13 cellular contexts compared by ENCODE assay signal in genomic region chr13:69683921-69684663, GRCh38.
DNase-seq lines count a peak whose midpoint lies in the region; ATAC-seq and TF ChIP-seq lines count a peak whose summit lies in the region.
"Had no signal": no experiment of that assay in that cellular context is flagged by ENCODE, and none has a peak within 500 bp of the region (broad histone marks: within the 10 kb centered on the region; RNA-seq: fewer than 3 reads in every experiment).

No MANE protein-coding gene starts in this region.

- H3K27me3 ChIP-seq in H9 (ENCODE audit: insufficient read depth, low read length), result no peaks in the 10 kb centered on the region

- no peak overlapping the region for H4K91ac ChIP-seq in H9 (ENCODE audit: insufficient read length, low read depth, low read length)

- no peak overlapping the region for H3K9ac ChIP-seq in H9 (ENCODE audit: extremely low read depth, insufficient read length, low read length)

- no peak overlapping the region for H3K4me2 ChIP-seq in H9 (ENCODE audit: insufficient read depth, insufficient read length, low read length)

- H3K4me3 Mint-ChIP-seq in H9 (no peak overlapping the region), natural killer cell (no peak overlapping the region)
- H3K4me3 Mint-ChIP-seq: activated naive CD8-positive, alpha-beta T cell; dendritic cell treated with granulocyte-macrophage colony-stimulating factor and Interleukin-4, amounts not matched to agents 40 ng/mL and 50 ng/mL, for 4 days had no signal

- no peak overlapping the region for H3K14ac ChIP-seq in H9 (ENCODE audit: insufficient read depth, low read length)

- H4K8ac ChIP-seq in H9 (replicated peaks; ENCODE audit: insufficient read length, low read depth, low read length), result no peak overlapping the region

- H3K27ac Mint-ChIP-seq in H9, result peak overlapping the region in 2 of 3 experiments; percentile 28 to 35; a peak in 2 of 7 replicates
- no peak overlapping the region for H3K27ac Mint-ChIP-seq in natural killer cell
- H3K27ac Mint-ChIP-seq: activated naive CD8-positive, alpha-beta T cell; dendritic cell treated with granulocyte-macrophage colony-stimulating factor and Interleukin-4, amounts not matched to agents 40 ng/mL and 50 ng/mL, for 4 days had no signal

- H2AK5ac ChIP-seq in H9 (ENCODE audit: insufficient read length, low read length), result no peak overlapping the region

- no peak overlapping the region for H2BK12ac ChIP-seq in H9 (ENCODE audit: insufficient read length, low read depth, low read length)

- H2BK120ac ChIP-seq in H9 (ENCODE audit: low read depth, low read length, poor library complexity, severe bottlenecking), result no peak overlapping the region

- H3K18ac ChIP-seq in H9 (ENCODE audit: insufficient read length, low read depth, low read length), result no peak overlapping the region

- no peaks in the 10 kb centered on the region for H3K23me2 ChIP-seq in H9 (ENCODE audit: insufficient read length, low read depth, low read length, poor library complexity, severe bottlenecking)

- H2BK15ac ChIP-seq in H9 (ENCODE audit: low read depth, low read length), result no peak overlapping the region

- DNase-seq in H9 (no peak), NCI-H146 (lab: John Stamatoyannopoulos, UW) (peak; percentile 75), islet precursor cell (peak; percentile 37), natural killer cell (no peak), AG08395 (ENCODE audit: low spot score) (no peak)
- DNase-seq: NCI-H82; stimulated activated CD4-positive, alpha-beta T cell treated with anti-CD3 and anti-CD28 coated beads, Interleukin-4, amount 100 ng/mL, for 4 hours had no signal

- H3K79me1 ChIP-seq in H9 (ENCODE audit: insufficient read depth, low read depth, low read length, poor library complexity, severe bottlenecking), result no peaks in the 10 kb centered on the region

- peaks cover 0 to 3% of the 10 kb centered on the region in 2 experiments; a peak in 1 of 5 replicates for H3K9me3 Mint-ChIP-seq in H9
- peaks cover 7 to 10% of the 10 kb centered on the region in 2 donors for H3K9me3 Mint-ChIP-seq in natural killer cell

- H4K20me1 ChIP-seq in H9 (ENCODE audit: control insufficient read depth, insufficient read depth, insufficient read length), result no peaks in the 10 kb centered on the region

- H3K4me1 Mint-ChIP-seq in H9, result peaks cover 7 to 9% of the 10 kb centered on the region in 2 experiments
- H3K4me1 Mint-ChIP-seq in natural killer cell, result no peaks in the 10 kb centered on the region

- intact Hi-C loops in natural killer cell (cut with micrococcal nuclease), result no loop called here

- no CpG with 5 or more reads among the region's 3 CpGs for WGBS in H9 (ENCODE audit: extremely low coverage, insufficient read length, low lambda C conversion rate)

- H4K5ac ChIP-seq in H9 (ENCODE audit: insufficient read length, low read depth, low read length), result no peak overlapping the region

- H3K79me2 ChIP-seq in H9 (ENCODE audit: insufficient read depth, low read length), result no peaks in the 10 kb centered on the region

- ATAC-seq in GM18498 (IDR thresholded peaks at IDR 0.05; ENCODE audit: unreplicated experiment) (peak; percentile 62), GM19467 (IDR thresholded peaks at IDR 0.05; ENCODE audit: unreplicated experiment) (no peak), HG02840 (IDR thresholded peaks at IDR 0.05; ENCODE audit: low FRiP score, unreplicated experiment) (no peak), natural killer cell (no peak)

- H2AFZ ChIP-seq in H9 (ENCODE audit: low read length), result no peak overlapping the region

- no peak overlapping the region for H3K4ac ChIP-seq in H9 (ENCODE audit: low read depth, low read length)

- no peak overlapping the region for H2BK5ac ChIP-seq in H9 (ENCODE audit: insufficient read length, low read length)

- H3K9me3 ChIP-seq in H9 (ENCODE audit: control insufficient read depth, low read depth, low read length), result no peaks in the 10 kb centered on the region

- H3K23ac ChIP-seq in H9 (ENCODE audit: insufficient read length, low read depth, low read length), result no peak overlapping the region

- H3K27me3 Mint-ChIP-seq in H9 (ENCODE audit: low read depth) (no peaks in the 10 kb centered on the region), natural killer cell (ENCODE audit: low read depth in 2 of 2) (no peaks in the 10 kb centered on the region)
- H3K27me3 Mint-ChIP-seq: activated naive CD8-positive, alpha-beta T cell; dendritic cell treated with granulocyte-macrophage colony-stimulating factor and Interleukin-4, amounts not matched to agents 40 ng/mL and 50 ng/mL, for 4 days had no signal

- no peak overlapping the region for H3T11ph ChIP-seq in H9 (ENCODE audit: low read length)

- H3K27ac ChIP-seq in H9 (ENCODE audit: insufficient read length, low read depth, low read length), result no peak overlapping the region
- H3K27ac ChIP-seq: C4-2B had no signal

- H3K4me1 ChIP-seq in H9 (ENCODE audit: insufficient read depth, low read length), result no peaks in the 10 kb centered on the region

- TF ChIP-seq CTCF in H9 (conservative IDR thresholded peaks at IDR 0.05) (no peak), natural killer cell (IDR thresholded peaks at IDR 0.05) (no peak)

- no peak overlapping the region for H3K56ac ChIP-seq in H9 (ENCODE audit: insufficient read length, low read depth, low read length)

- H2BK20ac ChIP-seq in H9 (ENCODE audit: low read depth, low read length, poor library complexity, severe bottlenecking), result no peak overlapping the region

- no peaks in the 10 kb centered on the region for H3K36me3 Mint-ChIP-seq in H9 (ENCODE audit: insufficient read depth in 1 of 3, low read depth in 3 of 3)
- H3K36me3 Mint-ChIP-seq in natural killer cell, result no peaks in the 10 kb centered on the region
- H3K36me3 Mint-ChIP-seq: activated naive CD8-positive, alpha-beta T cell had no signal

Comparison
In these comparisons a context has a peak if more than half of its experiments do, and no peak if none do; other contexts are left out.
1. DNase-seq: peak in NCI-H146 (single experiment) and islet precursor cell (single experiment); none in H9 (single experiment), natural killer cell (single experiment) and AG08395 (single experiment).
2. H3K27ac Mint-ChIP-seq: peak in H9 (2 of 3); none in natural killer cell (0 of 2).